8 cellular contexts compared by ENCODE assay signal in genomic region chr5:168528521-168529360, GRCh38. TPM values are rescaled to one million over a fixed set of nuclear protein-coding genes. Genes with fewer than 3 reads are reported as not detected.
DNase-seq lines count a peak whose midpoint lies in the region; TF ChIP-seq lines count a peak whose summit lies in the region.

Gene FBLL1, plus strand, starts transcription at chr5:168529305. Its CDS starts 200 bp downstream, at chr5:168529505.

- peaks cover 11 to 12% of the 10 kb centered on the region in 2 donors for H3K4me1 ChIP-seq in esophagus (ENCODE audit: control insufficient read depth in 2 of 2, insufficient read depth in 2 of 2, low read length in 1 of 2)
- H3K4me1 ChIP-seq in neural progenitor cell, result peaks cover 24% of the 10 kb centered on the region

- H2AFZ ChIP-seq in neural progenitor cell (replicated peaks), result no peak within 1 kb of the TSS

- no peaks in the 10 kb centered on the region for H3K36me3 ChIP-seq in esophagus (ENCODE audit: control insufficient read depth in 2 of 2, insufficient read depth in 2 of 2, low read length in 1 of 2)
- H3K36me3 ChIP-seq in neural progenitor cell, result no peaks in the 10 kb centered on the region

- H3K36me3 Mint-ChIP-seq in activated CD4-positive, alpha-beta T cell treated with anti-CD3 and anti-CD28 coated beads, Interleukin-2, amount 10 ng/mL, durations not matched to agents 7 days and 5 days (ENCODE audit: low read depth), result peaks cover 7% of the 10 kb centered on the region
- no peaks in the 10 kb centered on the region for H3K36me3 Mint-ChIP-seq in neural progenitor cell

- peak within 1 kb of the TSS; percentile 47 for H3K4me3 Mint-ChIP-seq in activated CD4-positive, alpha-beta T cell treated with anti-CD3 and anti-CD28 coated beads, Interleukin-2, amount 10 ng/mL, durations not matched to agents 7 days and 5 days
- H3K4me3 Mint-ChIP-seq in neural progenitor cell, result peak within 1 kb of the TSS; percentile 87

- H3K27ac Mint-ChIP-seq in activated CD4-positive, alpha-beta T cell treated with anti-CD3 and anti-CD28 coated beads, Interleukin-2, amount 10 ng/mL, durations not matched to agents 7 days and 5 days, result peak within 1 kb of the TSS; percentile 28
- no peak within 1 kb of the TSS for H3K27ac Mint-ChIP-seq in neural progenitor cell

- H3F3A ChIP-seq in neural progenitor cell (ENCODE audit: low read depth), result peaks cover 10% of the 10 kb centered on the region

- H3K9me3 ChIP-seq in esophagus (ENCODE audit: control insufficient read depth in 2 of 2, insufficient read depth in 1 of 2, low read depth in 1 of 2, low read length in 1 of 2) (peaks cover 3 to 8% of the 10 kb centered on the region in 2 donors), neural progenitor cell (ENCODE audit: low read depth) (no peaks in the 10 kb centered on the region)

- peak; percentile 4 for DNase-seq in ACHN
- peak; percentile 48 for DNase-seq in HEK293T (ENCODE audit: extremely low spot score)
- peak; percentile 45 for DNase-seq in activated CD4-positive, alpha-beta T cell treated with anti-CD3 and anti-CD28 coated beads, Interleukin-2, amount 10 ng/mL, durations not matched to agents 7 days and 5 days
- DNase-seq in neural progenitor cell (ENCODE audit: low spot score), result peak; percentile 90
- no peak for DNase-seq in GDM1 (lab: John Stamatoyannopoulos, UW)
- DNase-seq in SHP77 (lab: John Stamatoyannopoulos, UW), result no peak
- DNase-seq in AML-193 (lab: John Stamatoyannopoulos, UW), result no peak

- 12 to 20% methylated on average over 33 to 36 of the region's 36 CpGs for WGBS in esophagus, 2 donors

- no peaks in the 10 kb centered on the region for H3K9me3 Mint-ChIP-seq in activated CD4-positive, alpha-beta T cell treated with anti-CD3 and anti-CD28 coated beads, Interleukin-2, amount 10 ng/mL, durations not matched to agents 7 days and 5 days
- H3K9me3 Mint-ChIP-seq in neural progenitor cell, result peaks cover 2% of the 10 kb centered on the region

- H3K27ac ChIP-seq in esophagus (ENCODE audit: low read depth in 2 of 2, low read length in 1 of 2), result no peak within 1 kb of the TSS
- H3K27ac ChIP-seq in neural progenitor cell, result no peak within 1 kb of the TSS

- no peak for TF ChIP-seq CTCF in neural progenitor cell (IDR thresholded peaks at IDR 0.05)

- H4K20me1 ChIP-seq in neural progenitor cell (ENCODE audit: low read depth), result peaks cover 43% of the 10 kb centered on the region

- H3K27me3 ChIP-seq in esophagus (ENCODE audit: control insufficient read depth in 1 of 2, insufficient read depth in 2 of 2, low read length in 2 of 2) (peaks cover 4 to 11% of the 10 kb centered on the region in 2 donors), neural progenitor cell (peaks cover 33% of the 10 kb centered on the region)

- in situ Hi-C loops in ACHN (cut with HindIII; ENCODE audit: low pct_ligation_motif_present, low pct_unique_long_range_greater_than_20kb, low sequenced_read_pairs), result no loop called here

- POLR2A ChIA-PET in HEK293T (lab: Yijun Ruan, JAX), result no interaction called here
- POLR2A ChIA-PET in activated CD4-positive, alpha-beta T cell treated with anti-CD3 and anti-CD28 coated beads, Interleukin-2, amount 10 ng/mL, durations not matched to agents 7 days and 5 days (lab: Charles Lee), result no interaction called here

- peak within 1 kb of the TSS; percentile 36 to 59 for H3K4me3 ChIP-seq in esophagus (ENCODE audit: low read depth in 1 of 2, low read length in 2 of 2)
- peak within 1 kb of the TSS; percentile 58 for H3K4me3 ChIP-seq in neural progenitor cell

- no peak within 1 kb of the TSS for H3K9ac ChIP-seq in neural progenitor cell

- CTCF ChIA-PET in HEK293T (lab: Yijun Ruan, JAX), result no interaction called here
- CTCF ChIA-PET in activated CD4-positive, alpha-beta T cell treated with anti-CD3 and anti-CD28 coated beads, Interleukin-2, amount 10 ng/mL, durations not matched to agents 7 days and 5 days (lab: Charles Lee), result no interaction called here

- H3K27me3 Mint-ChIP-seq in activated CD4-positive, alpha-beta T cell treated with anti-CD3 and anti-CD28 coated beads, Interleukin-2, amount 10 ng/mL, durations not matched to agents 7 days and 5 days, result peaks cover 45% of the 10 kb centered on the region
- peaks cover 13% of the 10 kb centered on the region for H3K27me3 Mint-ChIP-seq in neural progenitor cell (ENCODE audit: insufficient read depth, low read depth)

- peaks cover 8% of the 10 kb centered on the region for H3K4me1 Mint-ChIP-seq in activated CD4-positive, alpha-beta T cell treated with anti-CD3 and anti-CD28 coated beads, Interleukin-2, amount 10 ng/mL, durations not matched to agents 7 days and 5 days
- peaks cover 14% of the 10 kb centered on the region for H3K4me1 Mint-ChIP-seq in neural progenitor cell

- H3K79me2 ChIP-seq in neural progenitor cell (ENCODE audit: low read depth), result no peaks in the 10 kb centered on the region

- H3K4me2 ChIP-seq in neural progenitor cell, result peak within 1 kb of the TSS; percentile 92

TF ChIP-seq in HEK293T, 16 proteins besides CTCF, POLR2A, EP300 and RAD21:
- no peak for TF ChIP-seq FOXK2 (IDR thresholded peaks at IDR 0.05)
- no peak for TF ChIP-seq CTBP1 (IDR thresholded peaks at IDR 0.05; ENCODE audit: borderline replicate concordance)
- peak; percentile 68 for TF ChIP-seq L3MBTL2 (conservative IDR thresholded peaks at IDR 0.05)
- no peak for TF ChIP-seq SUZ12 (IDR thresholded peaks at IDR 0.05)
- no peak for TF ChIP-seq ELF4 (IDR thresholded peaks at IDR 0.05)
- TF ChIP-seq FOXA1 (IDR thresholded peaks at IDR 0.05), result no peak
- TF ChIP-seq ARNT (IDR thresholded peaks at IDR 0.05), result no peak

RNA-seq across cellular contexts. Expression of gene FBLL1, which starts in this region (rescaled TPM):
- total RNA-seq in activated CD4-positive, alpha-beta T cell treated with anti-CD3 and anti-CD28 coated beads, Interleukin-2, amount 10 ng/mL, durations not matched to agents 7 days and 5 days, result not detected
- polyA plus RNA-seq in esophagus, result under 1 TPM in 1 of 2 donors, not detected in 1; 0.09 TPM
- total RNA-seq in neural progenitor cell (ENCODE audit: low replicate concordance), result 0.19 and 0.34 TPM in 2 replicates

Comparison
In these comparisons a context has a peak if more than half of its experiments do, and no peak if none do; other contexts are left out.
1. Peak in DNase-seq in activated CD4-positive, alpha-beta T cell treated with anti-CD3 and anti-CD28 coated beads, Interleukin-2, amount 10 ng/mL, durations not matched to agents 7 days and 5 days; RNA of the gene not detected or under 1 TPM.
2. Peak in DNase-seq, H3K4me3 ChIP-seq and H3K4me2 ChIP-seq in neural progenitor cell; RNA of the gene not detected or under 1 TPM.
3. DNase-seq: peak in ACHN (single experiment) and HEK293T (single experiment); none in GDM1 (single experiment), SHP77 (0 of 2) and AML-193 (0 of 2).